In the genomic region with DNA sequence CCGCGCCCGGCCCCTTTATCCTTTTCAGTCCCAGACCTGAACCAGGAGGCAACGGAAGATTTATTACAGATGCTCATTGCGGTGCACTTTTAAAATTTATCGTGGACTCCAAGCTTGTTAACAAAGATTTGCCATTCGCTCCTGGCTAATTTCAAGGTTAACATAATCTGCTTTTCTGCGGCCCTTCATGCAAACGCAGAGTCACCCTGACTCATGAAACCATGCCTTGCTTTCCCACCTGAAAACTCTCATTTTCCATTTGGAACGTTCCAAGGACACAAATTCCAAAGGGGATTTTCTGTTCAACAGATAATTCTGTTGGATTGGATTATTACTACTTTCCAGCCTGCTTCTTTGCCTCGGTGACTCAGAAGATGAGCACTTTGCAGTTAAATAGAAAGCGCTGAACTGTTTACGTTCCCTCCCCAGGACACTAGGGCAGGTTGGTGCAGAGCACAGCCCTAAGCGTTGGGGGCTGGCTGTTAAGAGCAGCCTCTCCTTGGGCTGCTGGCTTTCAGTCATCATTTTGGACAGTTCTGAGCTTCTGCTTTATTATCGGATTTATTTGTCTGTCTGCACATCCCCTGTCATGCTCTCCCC, we compare ENCODE assay signal across 16 cellular contexts. TPM values are rescaled to one million over a fixed set of nuclear protein-coding genes. Genes with fewer than 3 reads are reported as not detected.
DNase-seq lines count a peak whose midpoint lies in the region; ATAC-seq and TF ChIP-seq lines count a peak whose summit lies in the region.
"Had no signal": no experiment of that assay in that cellular context is flagged by ENCODE, and none has a peak within 500 bp of the region (broad histone marks: within the 10 kb centered on the region; RNA-seq: fewer than 3 reads in every experiment).

No MANE protein-coding gene starts in this region.

- H3K79me1 ChIP-seq in neuronal stem cell (ENCODE audit: low read depth, low read length) = no peaks in the 10 kb centered on the region

- no peak overlapping the region for H3K23ac ChIP-seq in neuronal stem cell (ENCODE audit: low read depth, low read length, poor library complexity)

- no peak overlapping the region for H2BK12ac ChIP-seq in neuronal stem cell (ENCODE audit: low read length)

- H4K8ac ChIP-seq in neuronal stem cell (ENCODE audit: low read depth, low read length) = no peak overlapping the region

- no peak overlapping the region for H3K27ac ChIP-seq in RWPE2 (ENCODE audit: poor library complexity, severe bottlenecking)
- H3K27ac ChIP-seq in neuronal stem cell (replicated peaks; ENCODE audit: low read length) = peak overlapping the region; percentile 22

- no peak overlapping the region for H2BK15ac ChIP-seq in neuronal stem cell (ENCODE audit: low read length)

- H3K18ac ChIP-seq in neuronal stem cell (ENCODE audit: low read length) = no peak overlapping the region

- intact Hi-C loops in activated CD8-positive, alpha-beta T cell treated with anti-CD3 and anti-CD28 coated beads for 36 hours (cut with micrococcal nuclease) = no loop called here

- H2BK5ac ChIP-seq in neuronal stem cell (ENCODE audit: low read length) = no peak overlapping the region

- ATAC-seq in activated CD8-positive, alpha-beta T cell treated with anti-CD3 and anti-CD28 coated beads for 36 hours = peak; percentile 58
- ATAC-seq in activated CD8-positive, alpha-beta T cell treated with anti-CD3 and anti-CD28 coated beads, Interleukin-2, amount 10 ng/mL, durations not matched to agents 7 days and 5 days = no peak
- peak; percentile 76; the same call in 2 of the 3 replicates for ATAC-seq in RWPE2 (ENCODE audit: low read depth)
- ATAC-seq: activated T-helper 17 cell treated with anti-CD3 and anti-CD28 coated beads, Interleukin-2, amount 50 U/mL, for 72 hours; SK-N-SH treated with all-trans-retinoic acid at 6 μM for 48 hours had no signal

- H3K4me1 Mint-ChIP-seq in activated CD8-positive, alpha-beta T cell treated with anti-CD3 and anti-CD28 coated beads for 36 hours (ENCODE audit: low read depth) = peaks cover 80% of the 10 kb centered on the region
- peaks cover 65% of the 10 kb centered on the region for H3K4me1 Mint-ChIP-seq in activated CD8-positive, alpha-beta T cell treated with anti-CD3 and anti-CD28 coated beads, Interleukin-2, amount 10 ng/mL, durations not matched to agents 7 days and 5 days (ENCODE audit: low read depth)
- H3K4me1 Mint-ChIP-seq in type B pancreatic cell (ENCODE audit: unreplicated experiment) = peaks cover 16% of the 10 kb centered on the region

- H3K4me3 ChIP-seq in RWPE2 (ENCODE audit: severe bottlenecking) (no peak overlapping the region), epithelial cell of esophagus (ENCODE audit: low read length) (no peak overlapping the region), neuronal stem cell (ENCODE audit: low read length in 2 of 2) (no peak overlapping the region)

- H3K36me3 Mint-ChIP-seq in activated CD8-positive, alpha-beta T cell treated with anti-CD3 and anti-CD28 coated beads for 36 hours (ENCODE audit: low read depth) = peaks cover 63% of the 10 kb centered on the region
- peaks cover 59% of the 10 kb centered on the region for H3K36me3 Mint-ChIP-seq in activated CD8-positive, alpha-beta T cell treated with anti-CD3 and anti-CD28 coated beads, Interleukin-2, amount 10 ng/mL, durations not matched to agents 7 days and 5 days (ENCODE audit: low read depth)
- no peaks in the 10 kb centered on the region for H3K36me3 Mint-ChIP-seq in type B pancreatic cell
- H3K36me3 Mint-ChIP-seq: memory B cell had no signal

- H3K9me3 Mint-ChIP-seq in activated CD8-positive, alpha-beta T cell treated with anti-CD3 and anti-CD28 coated beads for 36 hours = no peaks in the 10 kb centered on the region
- no peaks in the 10 kb centered on the region for H3K9me3 Mint-ChIP-seq in activated CD8-positive, alpha-beta T cell treated with anti-CD3 and anti-CD28 coated beads, Interleukin-2, amount 10 ng/mL, durations not matched to agents 7 days and 5 days (ENCODE audit: insufficient read depth)
- H3K9me3 Mint-ChIP-seq in type B pancreatic cell = no peaks in the 10 kb centered on the region
- H3K9me3 Mint-ChIP-seq: activated T-helper 17 cell treated with anti-CD3 and anti-CD28 coated beads, Interleukin-2, amount 50 U/mL, for 72 hours; memory B cell had no signal

- POLR2A ChIA-PET in activated CD8-positive, alpha-beta T cell treated with anti-CD3 and anti-CD28 coated beads for 36 hours (lab: Charles Lee) = interaction anchor here (1.6 to 4.2 kb wide), 4 partner anchors 10 to 49 kb away, joined by 4 to 28 read pairs (median 9); no protein-coding TSS in a partner anchor
- POLR2A ChIA-PET in activated CD8-positive, alpha-beta T cell treated with anti-CD3 and anti-CD28 coated beads, Interleukin-2, amount 10 ng/mL, durations not matched to agents 7 days and 5 days (lab: Charles Lee) = interaction anchor here (1.5 to 2.2 kb wide), 2 partner anchors 11 to 22 kb away, joined by 3 to 5 read pairs; no protein-coding TSS in a partner anchor

- H3K4me1 ChIP-seq in RWPE2 (ENCODE audit: insufficient read depth, poor library complexity, severe bottlenecking) (no peaks in the 10 kb centered on the region), neuronal stem cell (ENCODE audit: control insufficient read depth in 2 of 2, insufficient read depth in 1 of 2, low read depth in 1 of 2, low read length in 2 of 2) (peaks cover 16 to 24% of the 10 kb centered on the region in 2 donors)

- no peak overlapping the region for H3K4me3 Mint-ChIP-seq in activated CD8-positive, alpha-beta T cell treated with anti-CD3 and anti-CD28 coated beads for 36 hours
- no peak overlapping the region for H3K4me3 Mint-ChIP-seq in activated CD8-positive, alpha-beta T cell treated with anti-CD3 and anti-CD28 coated beads, Interleukin-2, amount 10 ng/mL, durations not matched to agents 7 days and 5 days
- no peak overlapping the region for H3K4me3 Mint-ChIP-seq in type B pancreatic cell
- H3K4me3 Mint-ChIP-seq: memory B cell had no signal

- peak overlapping the region; percentile 13 for H3K4me2 ChIP-seq in neuronal stem cell (ENCODE audit: insufficient read depth, low read length, poor library complexity, severe bottlenecking)

- no peak overlapping the region for H3K4ac ChIP-seq in neuronal stem cell (ENCODE audit: low read length)

- DNase-seq in activated CD8-positive, alpha-beta T cell treated with anti-CD3 and anti-CD28 coated beads for 36 hours = no peak
- no peak for DNase-seq in activated CD8-positive, alpha-beta T cell treated with anti-CD3 and anti-CD28 coated beads, Interleukin-2, amount 10 ng/mL, durations not matched to agents 7 days and 5 days
- DNase-seq in RWPE2 (ENCODE audit: low spot score) (peak; percentile 13), epithelial cell of esophagus (ENCODE audit: low read depth) (peak; percentile 54), neuronal stem cell (ENCODE audit: low spot score) (no peak), DMS114 treated with DMSO at 0.1 percent for 48 hours (lab: John Stamatoyannopoulos, UW; ENCODE audit: unreplicated experiment) (no peak), NCI-H128 (lab: John Stamatoyannopoulos, UW; ENCODE audit: unreplicated experiment) (no peak), type B pancreatic cell (ENCODE audit: extremely low spot score, unreplicated experiment) (no peak)
- DNase-seq: ACHN; Calu3; hypothalamus; posterior cingulate gyrus; stimulated activated CD8-positive, alpha-beta memory T cell treated with anti-CD3 and anti-CD28 coated beads, Interleukin-4, amount 100 ng/mL, for 48 hours had no signal

- TF ChIP-seq CTCF in activated CD8-positive, alpha-beta T cell treated with anti-CD3 and anti-CD28 coated beads for 36 hours (IDR thresholded peaks at IDR 0.05) = no peak
- TF ChIP-seq CTCF in RWPE2 (IDR thresholded peaks at IDR 0.05; ENCODE audit: poor library complexity, severe bottlenecking) (no peak), epithelial cell of esophagus (IDR thresholded peaks at IDR 0.05; ENCODE audit: insufficient read depth, low read depth, low read length, missing control alignments) (no peak), type B pancreatic cell (conservative IDR thresholded peaks at IDR 0.05) (no peak)

- peak overlapping the region; percentile 2 for H3K27ac Mint-ChIP-seq in activated CD8-positive, alpha-beta T cell treated with anti-CD3 and anti-CD28 coated beads for 36 hours
- H3K27ac Mint-ChIP-seq in activated CD8-positive, alpha-beta T cell treated with anti-CD3 and anti-CD28 coated beads, Interleukin-2, amount 10 ng/mL, durations not matched to agents 7 days and 5 days = no peak overlapping the region
- H3K27ac Mint-ChIP-seq in type B pancreatic cell = no peak overlapping the region
- H3K27ac Mint-ChIP-seq: activated T-helper 17 cell treated with anti-CD3 and anti-CD28 coated beads, Interleukin-2, amount 50 U/mL, for 72 hours; memory B cell had no signal

- H2AFZ ChIP-seq in neuronal stem cell (ENCODE audit: low read length) = peak overlapping the region; percentile 64

- H3K9ac ChIP-seq in neuronal stem cell (ENCODE audit: low read depth, low read length, poor library complexity) = no peak overlapping the region

- no peak overlapping the region for H3K14ac ChIP-seq in neuronal stem cell (ENCODE audit: low read length)

- H3K9me3 ChIP-seq in RWPE2 (ENCODE audit: severe bottlenecking) = no peaks in the 10 kb centered on the region
- H3K9me3 ChIP-seq in neuronal stem cell (replicated peaks in 1 of 2; ENCODE audit: control insufficient read depth in 2 of 2, insufficient read depth in 1 of 2, low read depth in 1 of 2, low read length in 2 of 2) = no peaks in the 10 kb centered on the region

- H2AK5ac ChIP-seq in neuronal stem cell (ENCODE audit: low read depth, low read length) = no peak overlapping the region

- no peak overlapping the region for H4K91ac ChIP-seq in neuronal stem cell (ENCODE audit: low read depth, low read length, poor library complexity)

- CTCF ChIA-PET in activated CD8-positive, alpha-beta T cell treated with anti-CD3 and anti-CD28 coated beads for 36 hours (lab: Charles Lee) = interaction anchor here (0.6 to 3.4 kb wide), 6 partner anchors 12 to 90 kb away, joined by 3 to 9 read pairs (median 3); no protein-coding TSS in a partner anchor
- CTCF ChIA-PET in activated CD8-positive, alpha-beta T cell treated with anti-CD3 and anti-CD28 coated beads, Interleukin-2, amount 10 ng/mL, durations not matched to agents 7 days and 5 days (lab: Charles Lee) = interaction anchor here (1.4 to 5.3 kb wide), 2 partner anchors 11 to 13 kb away, joined by 5 to 26 read pairs; no protein-coding TSS in a partner anchor

- no peaks in the 10 kb centered on the region for H3K27me3 Mint-ChIP-seq in activated CD8-positive, alpha-beta T cell treated with anti-CD3 and anti-CD28 coated beads for 36 hours
- no peaks in the 10 kb centered on the region for H3K27me3 Mint-ChIP-seq in activated CD8-positive, alpha-beta T cell treated with anti-CD3 and anti-CD28 coated beads, Interleukin-2, amount 10 ng/mL, durations not matched to agents 7 days and 5 days (ENCODE audit: low read depth)
- peaks cover 13% of the 10 kb centered on the region for H3K27me3 Mint-ChIP-seq in type B pancreatic cell
- H3K27me3 Mint-ChIP-seq: activated T-helper 17 cell treated with anti-CD3 and anti-CD28 coated beads, Interleukin-2, amount 50 U/mL, for 72 hours; memory B cell had no signal

- H3K36me3 ChIP-seq in RWPE2 (ENCODE audit: low read depth) = no peaks in the 10 kb centered on the region
- no peaks in the 10 kb centered on the region for H3K36me3 ChIP-seq in neuronal stem cell (replicated peaks in 1 of 2; ENCODE audit: control insufficient read depth in 2 of 2, insufficient read depth in 2 of 2, low read length in 2 of 2)

- H3K27me3 ChIP-seq in RWPE2 (ENCODE audit: insufficient read depth, poor library complexity, severe bottlenecking) (no peaks in the 10 kb centered on the region), neuronal stem cell (ENCODE audit: control insufficient read depth in 3 of 3, insufficient read depth in 3 of 3, low read depth in 1 of 3, low read length in 3 of 3) (no peaks in the 10 kb centered on the region)

- no CpG with 5 or more reads among the region's 15 CpGs for WGBS in neuronal stem cell (ENCODE audit: extremely low coverage in 2 of 2, insufficient read length in 2 of 2, insufficient replicate concordance in 1 of 2), 2 donors

- no peak overlapping the region for H2BK120ac ChIP-seq in neuronal stem cell (ENCODE audit: low read depth, low read length)

RNA-seq across cellular contexts. Expression of gene CD247, which starts 51.1 kb away (rescaled TPM):
- 100 to 1,000 TPM; 224 to 229 TPM for total RNA-seq in activated CD8-positive, alpha-beta T cell treated with anti-CD3 and anti-CD28 coated beads for 36 hours
- 100 to 1,000 TPM; 243 to 251 TPM for total RNA-seq in activated CD8-positive, alpha-beta T cell treated with anti-CD3 and anti-CD28 coated beads, Interleukin-2, amount 10 ng/mL, durations not matched to agents 7 days and 5 days
- polyA plus RNA-seq in neuronal stem cell (2013, experiment 1 of 2) = 1.5 TPM
- 1.5 TPM for polyA plus RNA-seq in neuronal stem cell (2013, experiment 2 of 2)
- total RNA-seq in type B pancreatic cell (ENCODE audit: low replicate concordance) = 0.29 and 0.58 TPM in 2 replicates

Comparison
In these comparisons a context has a peak if more than half of its experiments do, and no peak if none do; other contexts are left out.
1. DNase-seq: peak in RWPE2 (single experiment) and epithelial cell of esophagus (single experiment); none in activated CD8-positive, alpha-beta T cell treated with anti-CD3 and anti-CD28 coated beads for 36 hours (single experiment), activated CD8-positive, alpha-beta T cell treated with anti-CD3 and anti-CD28 coated beads, Interleukin-2, amount 10 ng/mL, durations not matched to agents 7 days and 5 days (single experiment), neuronal stem cell (single experiment), DMS114 treated with DMSO at 0.1 percent for 48 hours (single experiment), NCI-H128 (single experiment) and type B pancreatic cell (single experiment).
2. RNA of gene CD247, which starts 51.1 kb away (total RNA-seq): 243 to 251 TPM in activated CD8-positive, alpha-beta T cell treated with anti-CD3 and anti-CD28 coated beads, Interleukin-2, amount 10 ng/mL, durations not matched to agents 7 days and 5 days and 224 to 229 TPM in activated CD8-positive, alpha-beta T cell treated with anti-CD3 and anti-CD28 coated beads for 36 hours; 0.29 to 0.58 TPM in type B pancreatic cell; every median in the first group is over 100 times any median in the second.